13 cellular contexts compared by ENCODE assay signal in the genomic region with DNA sequence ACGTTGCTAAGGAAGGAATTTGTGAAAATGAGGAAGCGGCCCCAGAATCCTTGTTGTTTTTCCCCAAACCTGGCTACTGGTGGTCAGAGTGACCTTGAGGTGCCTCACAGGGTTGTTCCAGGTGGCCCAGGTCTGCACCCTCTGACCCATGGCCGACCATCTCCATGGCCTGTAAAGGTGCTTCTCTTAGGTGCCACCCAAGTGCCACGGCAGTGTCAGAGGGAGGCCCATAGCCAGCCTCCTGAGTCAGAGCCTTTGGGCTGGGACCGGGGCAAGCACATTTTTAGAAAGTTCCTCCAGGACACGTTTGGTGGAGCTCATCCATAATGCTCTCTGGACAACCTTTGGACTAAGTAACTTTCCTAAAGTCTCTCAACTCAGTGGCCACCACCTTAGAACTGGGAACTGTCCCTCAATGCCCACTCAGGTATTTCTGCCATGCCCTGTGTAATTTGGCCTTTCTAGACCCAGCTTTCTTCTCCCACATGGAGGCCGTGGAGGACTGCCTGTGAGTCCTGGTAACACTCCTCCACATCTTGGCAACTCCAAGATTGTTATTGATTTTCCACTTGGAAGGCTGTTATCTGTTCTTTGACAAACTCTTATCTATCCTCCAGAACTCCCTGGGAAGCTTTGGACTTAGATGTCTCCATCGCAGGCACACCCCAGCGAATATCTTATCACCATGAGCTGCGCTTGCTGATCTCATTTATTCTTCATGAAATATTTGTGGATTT.
A peak's percentile ranks its signal among the peaks of the same experiment; 100 is the strongest.
DNase-seq lines count a peak whose midpoint lies in the region; ATAC-seq and TF ChIP-seq lines count a peak whose summit lies in the region.
"Had no signal": no experiment of that assay in that cellular context is flagged by ENCODE, and none has a peak within 500 bp of the region (broad histone marks: within the 10 kb centered on the region; RNA-seq: fewer than 3 reads in every experiment).

No MANE protein-coding gene starts in this region.

- H3K79me1 ChIP-seq in mesendoderm (ENCODE audit: low read length) = no peaks in the 10 kb centered on the region

- H3K36me3 Mint-ChIP-seq in activated CD4-positive, alpha-beta T cell treated with anti-CD3 and anti-CD28 coated beads, Interleukin-2, amount 10 ng/mL, durations not matched to agents 24 days and 14 days (ENCODE audit: low read depth) = no peaks in the 10 kb centered on the region
- no peaks in the 10 kb centered on the region for H3K36me3 Mint-ChIP-seq in activated naive CD4-positive, alpha-beta T cell treated with anti-CD3 and anti-CD28 coated beads, Interleukin-2, amount 50 U/mL, for 72 hours
- H3K36me3 Mint-ChIP-seq: IgD-negative memory B cell, memory B cell had no signal

- no peak overlapping the region for H2BK120ac ChIP-seq in mesendoderm (ENCODE audit: low read depth, low read length)

- ATAC-seq in thoracic aorta (ENCODE audit: insufficient number of reproducible peaks, low FRiP score, low read depth) = no peak
- ATAC-seq in activated naive CD4-positive, alpha-beta T cell treated with anti-CD3 and anti-CD28 coated beads, Interleukin-2, amount 50 U/mL, for 72 hours = no peak

- H3K4me1 ChIP-seq in mesendoderm (ENCODE audit: control insufficient read depth, low read depth, low read length) (no peaks in the 10 kb centered on the region), thoracic aorta (ENCODE audit: control insufficient read depth in 1 of 2, low read depth in 2 of 2) (peaks cover 19 to 44% of the 10 kb centered on the region in 2 donors)
- H3K4me1 ChIP-seq: colonic mucosa had no signal

- H3K18ac ChIP-seq in mesendoderm (ENCODE audit: low read length) = no peak overlapping the region

- H3K4me2 ChIP-seq in mesendoderm (ENCODE audit: low read length) = no peak overlapping the region

- no peaks in the 10 kb centered on the region for H3K4me1 Mint-ChIP-seq in activated CD4-positive, alpha-beta T cell treated with anti-CD3 and anti-CD28 coated beads, Interleukin-2, amount 10 ng/mL, durations not matched to agents 24 days and 14 days
- H3K4me1 Mint-ChIP-seq: activated naive CD8-positive, alpha-beta T cell treated with anti-CD3 and anti-CD28 coated beads, Interleukin-2, amount 50 U/mL, for 24 hours; IgD-negative memory B cell; memory B cell had no signal

- DNase-seq in activated CD4-positive, alpha-beta T cell treated with anti-CD3 and anti-CD28 coated beads, Interleukin-2, amount 10 ng/mL, durations not matched to agents 24 days and 14 days = peak; percentile 38
- no peak for DNase-seq in activated CD4-positive, alpha-beta T cell treated with anti-CD3 and anti-CD28 coated beads for 48 hours
- DNase-seq in dorsolateral prefrontal cortex (no peak), mesendoderm (peak; percentile 32), thoracic aorta (ENCODE audit: low spot score) (no peak), RWPE1 (ENCODE audit: low spot score) (no peak), amygdala (lab: John Stamatoyannopoulos, UW) (no peak)
- DNase-seq in activated naive CD4-positive, alpha-beta T cell treated with anti-CD3 and anti-CD28 coated beads, Interleukin-2, amount 50 U/mL, for 72 hours (ENCODE audit: low spot score in 2 of 2) = no peak
- DNase-seq: activated CD4-positive, alpha-beta T cell treated with anti-CD3 and anti-CD28 coated beads, Interleukin-2, amount 50 U/mL, for 1 hour had no signal

- H3K27me3 Mint-ChIP-seq in activated CD4-positive, alpha-beta T cell treated with anti-CD3 and anti-CD28 coated beads, Interleukin-2, amount 10 ng/mL, durations not matched to agents 24 days and 14 days = peaks cover 21% of the 10 kb centered on the region

- CTCF ChIA-PET in RWPE1 (lab: Yijun Ruan, JAX) = no interaction called here

- H3K23ac ChIP-seq in mesendoderm (ENCODE audit: low read length) = no peak overlapping the region

- H3K4me3 Mint-ChIP-seq in activated CD4-positive, alpha-beta T cell treated with anti-CD3 and anti-CD28 coated beads, Interleukin-2, amount 10 ng/mL, durations not matched to agents 24 days and 14 days = no peak overlapping the region
- H3K4me3 Mint-ChIP-seq: IgD-negative memory B cell, memory B cell had no signal

- no peak for TF ChIP-seq CTCF in dorsolateral prefrontal cortex (IDR thresholded peaks at IDR 0.05 in 54 of 56, conservative IDR thresholded peaks at IDR 0.05 in 2 of 56; ENCODE audit: low read depth in 1 of 56, partially characterized antibody in 56 of 56)
- TF ChIP-seq CTCF in thoracic aorta (IDR thresholded peaks at IDR 0.05) = no peak
- no peak for TF ChIP-seq CTCF in RWPE1 (conservative IDR thresholded peaks at IDR 0.05; ENCODE audit: low read depth)

- H3K4ac ChIP-seq in mesendoderm (ENCODE audit: low read depth, low read length) = no peak overlapping the region

- peak overlapping the region in 45 of 59 donors; percentile 14 to 64 (median 48) for H3K4me3 ChIP-seq in dorsolateral prefrontal cortex
- H3K4me3 ChIP-seq in mesendoderm (ENCODE audit: low read length) = no peak overlapping the region
- H3K4me3 ChIP-seq in thoracic aorta = peak overlapping the region; percentile 71

- H3K56ac ChIP-seq in mesendoderm (ENCODE audit: low read length) = no peak overlapping the region

- no peaks in the 10 kb centered on the region for H3K9me3 ChIP-seq in thoracic aorta
- H3K9me3 ChIP-seq: colonic mucosa had no signal

- H3K27me3 ChIP-seq in dorsolateral prefrontal cortex (no peaks in the 10 kb centered on the region), mesendoderm (ENCODE audit: insufficient read depth, low read length, poor library complexity) (no peaks in the 10 kb centered on the region), thoracic aorta (replicated peaks; ENCODE audit: insufficient read depth) (no peaks in the 10 kb centered on the region)
- H3K27me3 ChIP-seq: colonic mucosa had no signal

- no peak overlapping the region for H2BK15ac ChIP-seq in mesendoderm (replicated peaks; ENCODE audit: low read depth)

- no peak overlapping the region for H4K5ac ChIP-seq in mesendoderm (ENCODE audit: low read length)

- no peak overlapping the region for H2BK5ac ChIP-seq in mesendoderm (ENCODE audit: low read length)

- intact Hi-C loops in activated CD4-positive, alpha-beta T cell treated with anti-CD3 and anti-CD28 coated beads, Interleukin-2, amount 10 ng/mL, durations not matched to agents 24 days and 14 days (cut with micrococcal nuclease) = no loop called here
- intact Hi-C loops in dorsolateral prefrontal cortex (cut with DNase I) = no loop called here

- no peak overlapping the region for H3K9ac ChIP-seq in mesendoderm (ENCODE audit: low read length)

- H4K8ac ChIP-seq in mesendoderm (ENCODE audit: low read depth, low read length) = no peak overlapping the region

- no peaks in the 10 kb centered on the region for H3K9me3 Mint-ChIP-seq in activated CD4-positive, alpha-beta T cell treated with anti-CD3 and anti-CD28 coated beads, Interleukin-2, amount 10 ng/mL, durations not matched to agents 24 days and 14 days
- H3K9me3 Mint-ChIP-seq in activated naive CD4-positive, alpha-beta T cell treated with anti-CD3 and anti-CD28 coated beads, Interleukin-2, amount 50 U/mL, for 72 hours = peaks cover 0 to 4% of the 10 kb centered on the region in 2 donors
- H3K9me3 Mint-ChIP-seq: activated naive CD8-positive, alpha-beta T cell treated with anti-CD3 and anti-CD28 coated beads, Interleukin-2, amount 50 U/mL, for 24 hours had no signal

- POLR2A ChIA-PET in RWPE1 (lab: Yijun Ruan, JAX; ENCODE audit: low non-redundant PET) = no interaction called here

- no peak overlapping the region for H3K27ac Mint-ChIP-seq in activated CD4-positive, alpha-beta T cell treated with anti-CD3 and anti-CD28 coated beads, Interleukin-2, amount 10 ng/mL, durations not matched to agents 24 days and 14 days
- H3K27ac Mint-ChIP-seq in activated naive CD4-positive, alpha-beta T cell treated with anti-CD3 and anti-CD28 coated beads, Interleukin-2, amount 50 U/mL, for 72 hours = no peak overlapping the region
- H3K27ac Mint-ChIP-seq: activated naive CD8-positive, alpha-beta T cell treated with anti-CD3 and anti-CD28 coated beads, Interleukin-2, amount 50 U/mL, for 24 hours; IgD-negative memory B cell; memory B cell had no signal

- H2AK5ac ChIP-seq in mesendoderm (ENCODE audit: low read length) = no peak overlapping the region

- H3K79me2 ChIP-seq in mesendoderm (ENCODE audit: control insufficient read depth, insufficient read depth, low read length) = no peaks in the 10 kb centered on the region

- H3K27ac ChIP-seq in dorsolateral prefrontal cortex (peak overlapping the region in 36 of 59 donors; percentile 0 to 87 (median 59)), mesendoderm (ENCODE audit: low read depth, low read length) (no peak overlapping the region), thoracic aorta (peak overlapping the region; percentile 52 to 86), RWPE1 (no peak overlapping the region)
- H3K27ac ChIP-seq: colonic mucosa had no signal

- WGBS in mesendoderm (ENCODE audit: extremely low coverage, insufficient coverage, low lambda C conversion rate) = no CpG with 5 or more reads among the region's 10 CpGs

- no peaks in the 10 kb centered on the region for H3K36me3 ChIP-seq in mesendoderm (ENCODE audit: control insufficient read depth, insufficient read depth, low read length)
- no peaks in the 10 kb centered on the region for H3K36me3 ChIP-seq in thoracic aorta
- H3K36me3 ChIP-seq: colonic mucosa had no signal

Comparison
In these comparisons a context has a peak if more than half of its experiments do, and no peak if none do; other contexts are left out.
1. DNase-seq: peak in activated CD4-positive, alpha-beta T cell treated with anti-CD3 and anti-CD28 coated beads, Interleukin-2, amount 10 ng/mL, durations not matched to agents 24 days and 14 days (single experiment) and mesendoderm (single experiment); none in activated CD4-positive, alpha-beta T cell treated with anti-CD3 and anti-CD28 coated beads for 48 hours (single experiment), dorsolateral prefrontal cortex (0 of 10), thoracic aorta (single experiment), RWPE1 (single experiment), activated naive CD4-positive, alpha-beta T cell treated with anti-CD3 and anti-CD28 coated beads, Interleukin-2, amount 50 U/mL, for 72 hours (0 of 2) and amygdala (0 of 56).
2. H3K27ac ChIP-seq: peak in dorsolateral prefrontal cortex (36 of 59) and thoracic aorta (2 of 2); none in mesendoderm (single experiment) and RWPE1 (single experiment).